ENCODE assay signal across 8 cellular contexts in the genomic region with DNA sequence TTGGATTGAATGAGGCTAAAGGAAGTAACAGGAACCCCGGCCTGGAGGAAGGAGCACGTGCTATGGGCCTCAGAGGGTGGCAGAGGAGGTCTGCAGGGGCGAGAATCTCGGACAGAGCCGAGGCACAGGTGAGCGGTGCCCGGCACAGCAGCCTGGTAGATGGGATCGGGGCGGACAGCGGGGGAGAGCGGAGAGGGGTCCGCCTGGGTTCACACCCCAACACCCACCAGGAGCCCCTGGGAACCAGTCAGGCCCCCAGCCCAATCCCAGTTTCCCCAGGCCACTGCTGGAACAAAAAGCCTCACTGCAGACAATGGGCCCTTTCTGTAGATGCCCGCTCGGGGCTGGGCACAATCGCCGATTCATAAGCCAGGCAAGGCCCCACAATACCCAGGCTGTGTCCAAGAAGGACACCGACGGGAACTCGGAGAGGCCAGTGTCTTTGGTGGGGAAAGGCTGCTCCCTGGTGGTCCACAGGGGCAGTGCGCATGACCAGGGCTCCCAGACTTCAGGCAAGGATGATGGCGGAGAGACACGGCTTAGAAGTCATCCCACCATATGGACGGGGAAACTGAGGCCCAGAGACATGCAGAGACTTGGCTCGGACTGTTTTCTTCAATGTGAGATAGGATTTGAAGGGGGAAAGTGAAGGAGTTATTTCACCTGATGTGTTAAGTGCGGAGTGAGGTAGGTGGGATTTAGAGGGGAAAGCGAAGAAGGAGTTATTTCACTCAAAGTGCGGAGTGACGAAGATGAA.
A peak's percentile ranks its signal among the peaks of the same experiment; 100 is the strongest.
DNase-seq lines count a peak whose midpoint lies in the region; ATAC-seq and TF ChIP-seq lines count a peak whose summit lies in the region.

No MANE protein-coding gene starts in this region.

- H3K9me3 Mint-ChIP-seq in activated T-cell treated with anti-CD3 and anti-CD28 coated beads, Interleukin-2, amount 50 U/mL, for 4 hours, result no peaks in the 10 kb centered on the region

- ATAC-seq in HG03354 (IDR thresholded peaks at IDR 0.05; ENCODE audit: poor library complexity, severe bottlenecking, unreplicated experiment) (peak; percentile 61), GM18861 (IDR thresholded peaks at IDR 0.05; ENCODE audit: unreplicated experiment) (no peak)
- ATAC-seq in activated T-cell treated with anti-CD3 and anti-CD28 coated beads, Interleukin-2, amount 50 U/mL, for 4 hours, result peak; percentile 59 to 75
- ATAC-seq in stimulated activated naive CD8-positive, alpha-beta T cell treated with anti-CD3 and anti-CD28 coated beads, Interleukin-15, Interleukin-2, amounts not matched to agents 100 U/mL and 50 U/mL, for 24 hours, result peak; percentile 63

- TF ChIP-seq CTCF in GM12864 (IDR thresholded peaks at IDR 0.05; ENCODE audit: low read depth, low read length, missing control alignments) (peak; percentile 97), fibroblast of mammary gland (conservative IDR thresholded peaks at IDR 0.05; ENCODE audit: control insufficient read depth, insufficient read depth, low read depth, low read length) (peak; percentile 92), neural cell (IDR thresholded peaks at IDR 0.05; ENCODE audit: poor library complexity, severe bottlenecking) (peak; percentile 95)

- no peak overlapping the region for H3K4me2 ChIP-seq in neural cell (ENCODE audit: low read length)

- no peak overlapping the region for H2AFZ ChIP-seq in neural cell (ENCODE audit: low read depth, low read length)

- TF ChIP-seq EP300 in neural cell (conservative IDR thresholded peaks at IDR 0.05; ENCODE audit: poor library complexity, severe bottlenecking), result no peak

- TF ChIP-seq RAD21 in neural cell (conservative IDR thresholded peaks at IDR 0.05), result peak; percentile 98

- no peak overlapping the region for H3K27ac ChIP-seq in neural cell (ENCODE audit: low read length)

- no peaks in the 10 kb centered on the region for H3K9me2 ChIP-seq in neural cell (ENCODE audit: insufficient read depth, low read length)

- no peak overlapping the region for H3K4me3 ChIP-seq in GM12864 (ENCODE audit: low read depth, low read length)
- H3K4me3 ChIP-seq in fibroblast of mammary gland (ENCODE audit: control insufficient read depth, low read depth, low read length), result no peak overlapping the region
- no peak overlapping the region for H3K4me3 ChIP-seq in neural cell (ENCODE audit: low read length)

- H3K36me3 Mint-ChIP-seq in activated T-cell treated with anti-CD3 and anti-CD28 coated beads, Interleukin-2, amount 50 U/mL, for 4 hours (ENCODE audit: insufficient read depth), result no peaks in the 10 kb centered on the region

- no peaks in the 10 kb centered on the region for H3K4me1 Mint-ChIP-seq in activated T-cell treated with anti-CD3 and anti-CD28 coated beads, Interleukin-2, amount 50 U/mL, for 4 hours (ENCODE audit: low read depth)

- peaks cover 12% of the 10 kb centered on the region for H3K27me3 Mint-ChIP-seq in activated T-cell treated with anti-CD3 and anti-CD28 coated beads, Interleukin-2, amount 50 U/mL, for 4 hours (ENCODE audit: low read depth)

- peaks cover 8% of the 10 kb centered on the region for H3K27me3 ChIP-seq in neural cell (ENCODE audit: insufficient read depth, low read depth, low read length)

- H4K20me1 ChIP-seq in neural cell (ENCODE audit: insufficient read depth), result no peaks in the 10 kb centered on the region

- DNase-seq in GM12864 (ENCODE audit: low read depth) (no peak), OCI-M1 (lab: John Stamatoyannopoulos, UW) (peak; percentile 82), fibroblast of mammary gland (ENCODE audit: low read depth) (peak; percentile 55)
- DNase-seq in activated T-cell treated with anti-CD3 and anti-CD28 coated beads, Interleukin-2, amount 50 U/mL, for 4 hours, result peak; percentile 66
- peak; percentile 73 for DNase-seq in stimulated activated naive CD8-positive, alpha-beta T cell treated with anti-CD3 and anti-CD28 coated beads, Interleukin-15, Interleukin-2, amounts not matched to agents 100 U/mL and 50 U/mL, for 24 hours

- H3F3A ChIP-seq in neural cell (ENCODE audit: insufficient read depth, low read length, poor library complexity, severe bottlenecking), result no peaks in the 10 kb centered on the region

- H3K4me3 Mint-ChIP-seq in activated T-cell treated with anti-CD3 and anti-CD28 coated beads, Interleukin-2, amount 50 U/mL, for 4 hours, result no peak overlapping the region

- no peaks in the 10 kb centered on the region for H3K9me3 ChIP-seq in neural cell (ENCODE audit: low read length)

- H3K36me3 ChIP-seq in neural cell (ENCODE audit: insufficient read depth, low read length), result no peaks in the 10 kb centered on the region

- no peaks in the 10 kb centered on the region for H3K79me2 ChIP-seq in neural cell (replicated peaks; ENCODE audit: insufficient read depth, low read length)

- H3K9ac ChIP-seq in neural cell (ENCODE audit: low read length), result no peak overlapping the region

TF ChIP-seq in neural cell, 6 proteins besides CTCF, POLR2A, EP300 and RAD21:
- TF ChIP-seq EZH2 (IDR thresholded peaks at IDR 0.05; ENCODE audit: borderline replicate concordance, insufficient read depth, low read length, poor library complexity, severe bottlenecking), result no peak
- peak; percentile 99 for TF ChIP-seq SMC3 (conservative IDR thresholded peaks at IDR 0.05; ENCODE audit: poor library complexity)
